8 cellular contexts compared by ENCODE assay signal in the genomic region with DNA sequence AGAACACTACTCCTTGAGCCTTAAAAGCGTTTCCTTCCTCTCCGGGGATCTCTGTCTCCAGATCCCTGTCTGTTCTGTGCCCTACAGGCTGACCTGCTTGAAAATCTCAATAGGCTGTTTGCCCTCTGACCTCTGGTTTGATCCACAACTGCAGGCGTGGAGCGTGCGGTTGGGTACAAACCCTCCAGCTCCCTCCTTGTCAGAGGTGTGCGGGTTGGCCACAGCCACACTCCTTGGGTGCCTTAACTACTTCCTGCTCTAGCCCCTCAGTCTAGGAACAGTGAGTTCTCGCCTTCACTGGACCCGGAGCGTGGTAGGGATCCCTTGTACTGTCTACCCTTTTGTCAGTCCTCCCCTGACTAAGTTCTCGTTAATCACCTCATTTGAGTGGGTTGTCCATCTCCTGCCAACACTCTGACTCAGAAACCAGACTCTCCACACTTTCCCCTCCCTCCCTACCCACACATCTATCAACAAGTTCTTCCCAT. TPM values are rescaled to one million over a fixed set of nuclear protein-coding genes. Genes with fewer than 3 reads are reported as not detected.
DNase-seq lines count a peak whose midpoint lies in the region; ATAC-seq and TF ChIP-seq lines count a peak whose summit lies in the region.

No MANE protein-coding gene starts in this region.

- H3K9ac ChIP-seq in PC-3 (ENCODE audit: low read length) = no peak overlapping the region

- no peaks in the 10 kb centered on the region for H3K36me3 Mint-ChIP-seq in neural crest cell (ENCODE audit: low read depth)

- no peak overlapping the region for H3K27ac ChIP-seq in PC-3 (ENCODE audit: low read length)
- H3K27ac ChIP-seq in esophagus muscularis mucosa (replicated peaks in 1 of 4) = peak overlapping the region; percentile 34 to 82 (median 72)

- no peak for TF ChIP-seq EP300 in esophagus muscularis mucosa (IDR thresholded peaks at IDR 0.05)

- no peaks in the 10 kb centered on the region for H3K9me2 ChIP-seq in PC-3 (replicated peaks; ENCODE audit: low read length)

- H3K4me1 ChIP-seq in PC-3 (ENCODE audit: insufficient read depth, low read length) = peaks cover 8% of the 10 kb centered on the region; the same call in 1 of the 2 replicates
- H3K4me1 ChIP-seq in esophagus muscularis mucosa = peaks cover 38 to 79% (median 71%) of the 10 kb centered on the region in 4 donors

- no peaks in the 10 kb centered on the region for H3K9me3 ChIP-seq in PC-3 (ENCODE audit: low read length)
- no peaks in the 10 kb centered on the region for H3K9me3 ChIP-seq in esophagus muscularis mucosa

- no peaks in the 10 kb centered on the region for H4K20me1 ChIP-seq in PC-3 (ENCODE audit: low read length)

- no peak overlapping the region for H3K4me3 Mint-ChIP-seq in neural crest cell

- peaks cover 53% of the 10 kb centered on the region for H3K27me3 ChIP-seq in PC-3 (ENCODE audit: low read length)
- H3K27me3 ChIP-seq in esophagus muscularis mucosa = no peaks in the 10 kb centered on the region

- TF ChIP-seq CTCF in AG09309 (IDR thresholded peaks at IDR 0.05; ENCODE audit: control insufficient read depth, insufficient read depth, low read depth, low read length, missing control alignments) (no peak), PC-3 (conservative IDR thresholded peaks at IDR 0.05; ENCODE audit: low read depth, low read length) (no peak), esophagus muscularis mucosa (IDR thresholded peaks at IDR 0.05) (no peak), neural crest cell (conservative IDR thresholded peaks at IDR 0.05) (no peak)

- POLR2A ChIA-PET in PC-3 (lab: Charles Lee; ENCODE audit: unreplicated experiment) = no interaction called here

- H3K9me3 Mint-ChIP-seq in neural crest cell = no peaks in the 10 kb centered on the region

- H3K36me3 ChIP-seq in PC-3 (ENCODE audit: low read depth, low read length) (no peaks in the 10 kb centered on the region), esophagus muscularis mucosa (no peaks in the 10 kb centered on the region)

- CTCF ChIA-PET in PC-3 (lab: Charles Lee) = no interaction called here

- H3K79me2 ChIP-seq in PC-3 (ENCODE audit: low read length) = no peaks in the 10 kb centered on the region

- H3K27ac Mint-ChIP-seq in neural crest cell (ENCODE audit: unreplicated experiment) = peak overlapping the region; percentile 2

- H3K4me2 ChIP-seq in PC-3 (ENCODE audit: low read length) = peak overlapping the region; percentile 3; the same call in 1 of the 2 replicates

- ATAC-seq in PC-3 (no peak), GM18861 (IDR thresholded peaks at IDR 0.05; ENCODE audit: unreplicated experiment) (no peak)

- intact Hi-C loops in PC-3 (cut with micrococcal nuclease) = no loop called here
- intact Hi-C loops in esophagus muscularis mucosa (cut with DNase I) = no loop called here

- WGBS in esophagus muscularis mucosa = 50% methylated on average over 10 of the region's 10 CpGs

- DNase-seq in AG09309 (ENCODE audit: low read depth) = peak; percentile 90
- DNase-seq in PC-3 = peak; percentile 53
- DNase-seq in esophagus muscularis mucosa (ENCODE audit: extremely low spot score) = no peak
- DNase-seq in neural crest cell (ENCODE audit: low read depth, low spot score) = no peak
- DNase-seq in cerebellar cortex (ENCODE audit: low spot score) = no peak
- no peak for DNase-seq in NCI-H1105 treated with DMSO at 0.1 percent for 48 hours (lab: John Stamatoyannopoulos, UW)
- DNase-seq in middle frontal gyrus (ENCODE audit: extremely low spot score, low spot score) = no peak

- no TSS peak for BruUV-seq in PC-3 (replicated peaks; lab: Mats Ljungman, UMichigan)

- H2AFZ ChIP-seq in PC-3 (ENCODE audit: low read length) = no peak overlapping the region

- peaks cover 2% of the 10 kb centered on the region for H3K27me3 Mint-ChIP-seq in neural crest cell (ENCODE audit: low read depth)

- no peaks in the 10 kb centered on the region for H3F3A ChIP-seq in PC-3 (ENCODE audit: low read length, unreplicated experiment)

- H3K4me1 Mint-ChIP-seq in neural crest cell = peaks cover 36% of the 10 kb centered on the region

- no peak for TF ChIP-seq POLR2A in esophagus muscularis mucosa (IDR thresholded peaks at IDR 0.05; ENCODE audit: low read depth)

- H3K4me3 ChIP-seq in AG09309 (ENCODE audit: control insufficient read depth, low read depth, low read length) (peak overlapping the region; percentile 5), PC-3 (ENCODE audit: low read length) (no peak overlapping the region), esophagus muscularis mucosa (peak overlapping the region; percentile 15 to 36 (median 23))

RNA-seq across cellular contexts. Expression of gene CMKLR1, which starts 33.1 kb away (rescaled TPM):
- total RNA-seq in PC-3 (2014; rRNA removed) (not detected in 2 replicates), esophagus muscularis mucosa (10 to 100 TPM; 10.2 to 14.5 (median 12.6) TPM), neural crest cell (0.32 and 0.44 TPM in 2 replicates)

Comparison
In these comparisons a context has a peak if more than half of its experiments do, and no peak if none do; other contexts are left out.
1. DNase-seq: peak in AG09309 (single experiment) and PC-3 (single experiment); none in esophagus muscularis mucosa (single experiment), neural crest cell (single experiment), cerebellar cortex (single experiment), NCI-H1105 treated with DMSO at 0.1 percent for 48 hours (single experiment) and middle frontal gyrus (single experiment).